Comparison of ENCODE assay signal across 17 cellular contexts in genomic region chr14:74551001-74551400, GRCh38. TPM values are rescaled to one million over a fixed set of nuclear protein-coding genes. Genes with fewer than 3 reads are reported as not detected.
DNase-seq lines count a peak whose midpoint lies in the region; ATAC-seq and TF ChIP-seq lines count a peak whose summit lies in the region.
"Had no signal": no experiment of that assay in that cellular context is flagged by ENCODE, and none has a peak within 500 bp of the region (broad histone marks: within the 10 kb centered on the region; RNA-seq: fewer than 3 reads in every experiment).

No MANE protein-coding gene starts in this region.

- H3K9me3 ChIP-seq in left ventricle myocardium inferior (replicated peaks) (no peaks in the 10 kb centered on the region), iPS-20b (ENCODE audit: insufficient read depth, low read depth, low read length) (no peaks in the 10 kb centered on the region), WERI-Rb-1 (ENCODE audit: severe bottlenecking) (no peaks in the 10 kb centered on the region), endodermal cell (ENCODE audit: control insufficient read depth, low read length) (no peaks in the 10 kb centered on the region)
- H3K9me3 ChIP-seq: BE2C had no signal

- WGBS in endodermal cell (ENCODE audit: insufficient coverage in 1 of 2, insufficient read length in 1 of 2), 2 experiments = 93 to 100% methylated on average over 3 to 11 of the region's 11 CpGs

- H3K27me3 ChIP-seq in left ventricle myocardium inferior (ENCODE audit: low read depth) (no peaks in the 10 kb centered on the region), iPS-20b (ENCODE audit: insufficient read depth, low read length) (no peaks in the 10 kb centered on the region), WERI-Rb-1 (ENCODE audit: insufficient read depth, low read depth, severe bottlenecking) (no peaks in the 10 kb centered on the region), endodermal cell (ENCODE audit: control insufficient read depth, insufficient read depth, low read length, poor library complexity, severe bottlenecking) (no peaks in the 10 kb centered on the region)
- H3K27me3 ChIP-seq: BE2C had no signal

- H3K36me3 Mint-ChIP-seq in progenitor cell of endocrine pancreas (ENCODE audit: insufficient read depth) (no peaks in the 10 kb centered on the region), endodermal cell (ENCODE audit: low read depth) (no peaks in the 10 kb centered on the region)
- H3K36me3 Mint-ChIP-seq: CD4-positive, CD25-positive, alpha-beta regulatory T cell had no signal

- intact Hi-C loops in left ventricle myocardium inferior (cut with micrococcal nuclease) (no loop called here), Right ventricle myocardium superior (cut with DNase I) (no loop called here)

- H3K27ac ChIP-seq in left ventricle myocardium inferior (replicated peaks) = peak overlapping the region; percentile 72
- H3K27ac ChIP-seq in iPS-20b (ENCODE audit: low read length) = no peak overlapping the region
- no peak overlapping the region for H3K27ac ChIP-seq in WERI-Rb-1
- no peak overlapping the region for H3K27ac ChIP-seq in endodermal cell (ENCODE audit: low read depth, low read length)

- TF ChIP-seq CTCF in left ventricle myocardium inferior (IDR thresholded peaks at IDR 0.05; ENCODE audit: borderline replicate concordance) = no peak
- TF ChIP-seq CTCF in progenitor cell of endocrine pancreas (IDR thresholded peaks at IDR 0.05; ENCODE audit: unreplicated experiment) = no peak
- no peak for TF ChIP-seq CTCF in WERI-Rb-1 (IDR thresholded peaks at IDR 0.05; ENCODE audit: low read depth, low read length)
- no peak for TF ChIP-seq CTCF in endodermal cell (conservative IDR thresholded peaks at IDR 0.05)

- H3K4me3 Mint-ChIP-seq in progenitor cell of endocrine pancreas (ENCODE audit: low read depth) = no peak overlapping the region
- no peak overlapping the region for H3K4me3 Mint-ChIP-seq in endodermal cell
- H3K4me3 Mint-ChIP-seq: CD4-positive, CD25-positive, alpha-beta regulatory T cell had no signal

- peaks cover 13% of the 10 kb centered on the region for H3K4me1 Mint-ChIP-seq in progenitor cell of endocrine pancreas (ENCODE audit: low read depth)
- H3K4me1 Mint-ChIP-seq in endodermal cell = peaks cover 14% of the 10 kb centered on the region

- no peak for ATAC-seq in Right ventricle myocardium superior (ENCODE audit: poor library complexity)
- ATAC-seq: HCT116 had no signal

- H3K9ac ChIP-seq in iPS-20b (ENCODE audit: low read depth, low read length) = peak overlapping the region; percentile 37; the same call in 1 of the 2 replicates
- H3K9ac ChIP-seq in endodermal cell (ENCODE audit: extremely low read depth, low read length, poor library complexity, severe bottlenecking) = no peak overlapping the region

- DNase-seq in left ventricle myocardium inferior (no peak), Right ventricle myocardium superior (no peak), progenitor cell of endocrine pancreas (ENCODE audit: low spot score, unreplicated experiment) (no peak), WERI-Rb-1 (no peak), endodermal cell (no peak), HUDEP-2 (lab: John Stamatoyannopoulos, UW; ENCODE audit: unreplicated experiment in 76 of 76) (no peak), NCI-H82 (lab: John Stamatoyannopoulos, UW) (no peak)
- DNase-seq: BE2C; CD4-positive, CD25-positive, alpha-beta regulatory T cell; COR-L47; DMS 273 treated with DMSO at 0.1 percent for 48 hours; GM23248; NCI-H1092 treated with DMSO at 0.1 percent for 48 hours; OCI-M1; SIG-M5 had no signal

- H3K4me3 ChIP-seq in left ventricle myocardium inferior (no peak overlapping the region), iPS-20b (ENCODE audit: low read length) (no peak overlapping the region), WERI-Rb-1 (ENCODE audit: low read depth, low read length) (no peak overlapping the region), endodermal cell (ENCODE audit: low read length) (no peak overlapping the region)
- H3K4me3 ChIP-seq: GM23248 had no signal

- peaks cover 14% of the 10 kb centered on the region for H3K27me3 Mint-ChIP-seq in progenitor cell of endocrine pancreas
- peaks cover 10% of the 10 kb centered on the region for H3K27me3 Mint-ChIP-seq in endodermal cell (ENCODE audit: insufficient read depth)

- peak overlapping the region; percentile 67 for H3K27ac Mint-ChIP-seq in progenitor cell of endocrine pancreas
- H3K27ac Mint-ChIP-seq in endodermal cell = no peak overlapping the region
- H3K27ac Mint-ChIP-seq: CD4-positive, CD25-positive, alpha-beta regulatory T cell had no signal

- H3K36me3 ChIP-seq in left ventricle myocardium inferior (no peaks in the 10 kb centered on the region), iPS-20b (ENCODE audit: insufficient read depth, low read depth, low read length) (no peaks in the 10 kb centered on the region), WERI-Rb-1 (no peaks in the 10 kb centered on the region), endodermal cell (ENCODE audit: control insufficient read depth, insufficient read depth, low read length) (no peaks in the 10 kb centered on the region)
- H3K36me3 ChIP-seq: BE2C had no signal

- H3K4me1 ChIP-seq in left ventricle myocardium inferior (peaks cover 44% of the 10 kb centered on the region), iPS-20b (ENCODE audit: insufficient read depth, low read length) (peaks cover 7% of the 10 kb centered on the region; the same call in 1 of the 2 replicates), endodermal cell (ENCODE audit: control insufficient read depth, insufficient read depth, low read length) (peaks cover 7% of the 10 kb centered on the region)
- H3K4me1 ChIP-seq: BE2C had no signal

- H3K9me3 Mint-ChIP-seq in progenitor cell of endocrine pancreas (ENCODE audit: low read depth) (no peaks in the 10 kb centered on the region), endodermal cell (no peaks in the 10 kb centered on the region)

RNA-seq across cellular contexts. Expression of gene ISCA2, which starts 57.4 kb away (rescaled TPM):
- total RNA-seq in left ventricle myocardium inferior (45.8 TPM), Right ventricle myocardium superior (38.3 TPM), progenitor cell of endocrine pancreas (34.0 and 37.2 TPM in 2 replicates), endodermal cell (10 to 100 TPM; 40.5 to 58.1 TPM)
- polyA plus RNA-seq in endodermal cell (2013, experiment 1 of 2) = 46.9 TPM
- polyA plus RNA-seq in endodermal cell (2013, experiment 2 of 2) = 41.9 TPM

RNA-seq across cellular contexts. Expression of gene NPC2, which starts 57.9 kb away (rescaled TPM):
- total RNA-seq in left ventricle myocardium inferior (93.5 TPM), Right ventricle myocardium superior (75.8 TPM), progenitor cell of endocrine pancreas (177 and 186 TPM in 2 replicates), endodermal cell (100 to 1,000 TPM; 279 to 462 TPM)
- polyA plus RNA-seq in endodermal cell (2013, experiment 1 of 2) = 171 TPM
- 175 TPM for polyA plus RNA-seq in endodermal cell (2013, experiment 2 of 2)
